Comparison of ENCODE assay signal across 29 cellular contexts in the genomic region with DNA sequence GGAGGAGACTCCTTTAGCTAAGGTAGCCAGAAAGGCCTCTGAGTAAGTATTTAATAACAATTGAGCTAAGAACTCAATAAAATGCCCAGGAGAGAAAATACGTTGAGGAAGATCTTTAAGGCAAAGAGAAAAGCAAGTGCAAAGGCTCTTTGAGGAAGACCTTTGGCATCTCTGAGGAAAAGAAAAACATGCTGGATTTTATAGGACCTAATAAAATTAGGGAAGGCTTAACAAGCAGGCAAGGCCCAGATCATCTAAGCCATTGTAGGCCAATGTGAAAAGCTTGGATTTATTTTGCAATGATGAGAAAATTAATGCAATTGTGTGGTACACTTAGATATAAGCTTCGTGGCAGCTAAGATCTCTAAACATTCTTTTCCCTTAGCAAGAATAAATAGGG.
DNase-seq lines count a peak whose midpoint lies in the region; ATAC-seq and TF ChIP-seq lines count a peak whose summit lies in the region.
"Had no signal": no experiment of that assay in that cellular context is flagged by ENCODE, and none has a peak within 500 bp of the region (broad histone marks: within the 10 kb centered on the region; RNA-seq: fewer than 3 reads in every experiment).

No MANE protein-coding gene starts in this region.

- no peak overlapping the region for H2AK5ac ChIP-seq in H9 (ENCODE audit: insufficient read length, low read length)

- peak overlapping the region in 2 of 3 experiments; percentile 62 to 76; a peak in 4 of 7 replicates for H3K27ac Mint-ChIP-seq in H9
- H3K27ac Mint-ChIP-seq: activated CD4-positive, alpha-beta T cell treated with anti-CD3 and anti-CD28 coated beads, Interleukin-2, amount 10 ng/mL, durations not matched to agents 7 days and 5 days; activated naive CD8-positive, alpha-beta T cell; effector memory CD8-positive, alpha-beta T cell; stimulated activated naive CD8-positive, alpha-beta T cell treated with anti-CD3 and anti-CD28 coated beads, Interleukin-15, amount 100 ng/mL, for 72 hours had no signal

- no peak overlapping the region for H3K4me2 ChIP-seq in H9 (ENCODE audit: insufficient read depth, insufficient read length, low read length)

- no peaks in the 10 kb centered on the region for H3K79me2 ChIP-seq in H9 (ENCODE audit: insufficient read depth, low read length)

- H3K4me3 ChIP-seq in sigmoid colon, result no peak overlapping the region
- H3K4me3 ChIP-seq: coronary artery, lower lobe of right lung, right lobe of liver, SJCRH30, thoracic aorta, uterus had no signal

- no peak overlapping the region for H2BK5ac ChIP-seq in H9 (ENCODE audit: insufficient read length, low read length)

- H3K23ac ChIP-seq in H9 (ENCODE audit: insufficient read length, low read depth, low read length), result no peak overlapping the region

- no peaks in the 10 kb centered on the region; a peak in 1 of 5 replicates for H3K9me3 Mint-ChIP-seq in H9
- H3K9me3 Mint-ChIP-seq: activated CD4-positive, alpha-beta T cell treated with anti-CD3 and anti-CD28 coated beads, Interleukin-2, amount 10 ng/mL, durations not matched to agents 7 days and 5 days; effector memory CD8-positive, alpha-beta T cell; stimulated activated naive CD8-positive, alpha-beta T cell treated with anti-CD3 and anti-CD28 coated beads, Interleukin-15, amount 100 ng/mL, for 72 hours had no signal

- no peak overlapping the region for H4K5ac ChIP-seq in H9 (ENCODE audit: insufficient read length, low read depth, low read length)

- H3K27ac ChIP-seq in H9 (ENCODE audit: insufficient read length, low read depth, low read length) (no peak overlapping the region), VCaP (peak overlapping the region; percentile 66), sigmoid colon (peak overlapping the region in 3 of 4 donors; percentile 57 to 77 (median 76))
- H3K27ac ChIP-seq: coronary artery, lower lobe of right lung, right lobe of liver, SJCRH30, thoracic aorta had no signal

- no peaks in the 10 kb centered on the region for H3K79me1 ChIP-seq in H9 (ENCODE audit: insufficient read depth, low read depth, low read length, poor library complexity, severe bottlenecking)

- intact Hi-C loops in left colon (cut with DNase I, micrococcal nuclease), result no loop called here
- intact Hi-C loops in sigmoid colon (cut with DNase I), result no loop called here

- no peaks in the 10 kb centered on the region for H3K23me2 ChIP-seq in H9 (ENCODE audit: insufficient read length, low read depth, low read length, poor library complexity, severe bottlenecking)

- H3K27me3 Mint-ChIP-seq in H9 (ENCODE audit: low read depth), result no peaks in the 10 kb centered on the region

- no peak overlapping the region for H3K4me3 Mint-ChIP-seq in H9
- H3K4me3 Mint-ChIP-seq: activated CD4-positive, alpha-beta T cell treated with anti-CD3 and anti-CD28 coated beads, Interleukin-2, amount 10 ng/mL, durations not matched to agents 7 days and 5 days; activated naive CD8-positive, alpha-beta T cell; effector memory CD8-positive, alpha-beta T cell; stimulated activated naive CD8-positive, alpha-beta T cell treated with anti-CD3 and anti-CD28 coated beads, Interleukin-15, amount 100 ng/mL, for 72 hours had no signal

- no CpG with 5 or more reads among the region's 2 CpGs for WGBS in H9 (ENCODE audit: extremely low coverage, insufficient read length, low lambda C conversion rate)
- 18 to 67% methylated on average over 2 of the region's 2 CpGs for WGBS in sigmoid colon, 2 donors

- H4K20me1 ChIP-seq in H9 (ENCODE audit: control insufficient read depth, insufficient read depth, insufficient read length), result no peaks in the 10 kb centered on the region

- H3K4me1 Mint-ChIP-seq in H9, result peaks cover 68 to 72% of the 10 kb centered on the region in 2 experiments
- H3K4me1 Mint-ChIP-seq: activated CD4-positive, alpha-beta T cell treated with anti-CD3 and anti-CD28 coated beads, Interleukin-2, amount 10 ng/mL, durations not matched to agents 7 days and 5 days; stimulated activated naive CD8-positive, alpha-beta T cell treated with anti-CD3 and anti-CD28 coated beads, Interleukin-15, amount 100 ng/mL, for 72 hours had no signal

- no peak overlapping the region for H3K9ac ChIP-seq in H9 (ENCODE audit: extremely low read depth, insufficient read length, low read length)

- H3K9me3 ChIP-seq in H9 (ENCODE audit: control insufficient read depth, low read depth, low read length) (no peaks in the 10 kb centered on the region), sigmoid colon (no peaks in the 10 kb centered on the region)
- H3K9me3 ChIP-seq: lower lobe of right lung, right lobe of liver, SJCRH30, thoracic aorta, uterus had no signal

- no peaks in the 10 kb centered on the region for H3K36me3 ChIP-seq in sigmoid colon
- H3K36me3 ChIP-seq: lower lobe of right lung, right lobe of liver, SJCRH30, thoracic aorta, uterus had no signal

- TF ChIP-seq CTCF in H9 (conservative IDR thresholded peaks at IDR 0.05) (no peak), VCaP (conservative IDR thresholded peaks at IDR 0.05) (no peak), sigmoid colon (IDR thresholded peaks at IDR 0.05) (no peak)

- H3K4ac ChIP-seq in H9 (ENCODE audit: low read depth, low read length), result no peak overlapping the region

- H3K4me1 ChIP-seq in H9 (ENCODE audit: insufficient read depth, low read length), result peaks cover 13% of the 10 kb centered on the region
- peaks cover 0 to 67% (median 57%) of the 10 kb centered on the region in 4 donors for H3K4me1 ChIP-seq in sigmoid colon
- H3K4me1 ChIP-seq: right lobe of liver had no signal

- no peak overlapping the region for H3K14ac ChIP-seq in H9 (ENCODE audit: insufficient read depth, low read length)

- H3K18ac ChIP-seq in H9 (ENCODE audit: insufficient read length, low read depth, low read length), result no peak overlapping the region

- no peak overlapping the region for H3K56ac ChIP-seq in H9 (ENCODE audit: insufficient read length, low read depth, low read length)

- no peak overlapping the region for H2BK20ac ChIP-seq in H9 (ENCODE audit: low read depth, low read length, poor library complexity, severe bottlenecking)

- peaks cover 3 to 10% (median 3%) of the 10 kb centered on the region in 3 experiments; a peak in 4 of 7 replicates for H3K36me3 Mint-ChIP-seq in H9 (ENCODE audit: insufficient read depth in 1 of 3, low read depth in 3 of 3)
- H3K36me3 Mint-ChIP-seq: activated naive CD8-positive, alpha-beta T cell had no signal

- peak; percentile 87 for ATAC-seq in left colon
- no peak for ATAC-seq in GM21528 (IDR thresholded peaks at IDR 0.05; ENCODE audit: low FRiP score, unreplicated experiment)
- ATAC-seq: effector memory CD8-positive, alpha-beta T cell; right lobe of liver; stimulated activated naive CD8-positive, alpha-beta T cell treated with anti-CD3 and anti-CD28 coated beads, Interleukin-15, amount 100 ng/mL, for 72 hours had no signal

- DNase-seq in H9 (no peak), left colon (no peak), sigmoid colon (no peak), NCI-H526 treated with DMSO at 0.1 percent for 48 hours (lab: John Stamatoyannopoulos, UW) (no peak)
- DNase-seq in stimulated activated CD4-positive, alpha-beta T cell treated with anti-CD3 and anti-CD28 coated beads, Interleukin-15, amount 100 ng/mL, for 24 hours, result no peak
- DNase-seq: activated CD4-positive, alpha-beta T cell treated with anti-CD3 and anti-CD28 coated beads, Interleukin-2, amount 10 ng/mL, durations not matched to agents 7 days and 5 days; activated effector memory CD4-positive, alpha-beta T cell treated with anti-CD3 and anti-CD28 coated beads, Interleukin-2, amount 50 U/mL, for 16 hours; anterior cingulate cortex; DMS153; effector memory CD8-positive, alpha-beta T cell; erythroblast; head of caudate nucleus; IMR-90; lower lobe of right lung; NCI-H1092; NCI-H1694; NCI-H446; NCI-H774; right lobe of liver; stimulated activated CD4-positive, alpha-beta T cell treated with anti-CD3 and anti-CD28 coated beads, Interleukin-2, amount 100 ng/mL, for 48 hours; stimulated activated naive CD8-positive, alpha-beta T cell treated with anti-CD3 and anti-CD28 coated beads, Interleukin-15, amount 100 ng/mL, for 72 hours; T1000; uterus had no signal

- no peak for TF ChIP-seq POLR2A in sigmoid colon (IDR thresholded peaks at IDR 0.05)

- H2BK12ac ChIP-seq in H9 (ENCODE audit: insufficient read length, low read depth, low read length), result no peak overlapping the region

- H3K27me3 ChIP-seq in H9 (ENCODE audit: insufficient read depth, low read length) (no peaks in the 10 kb centered on the region), sigmoid colon (no peaks in the 10 kb centered on the region)
- H3K27me3 ChIP-seq: right lobe of liver, SJCRH30, uterus had no signal

- no peak overlapping the region for H4K8ac ChIP-seq in H9 (replicated peaks; ENCODE audit: insufficient read length, low read depth, low read length)

- H2AFZ ChIP-seq in H9 (ENCODE audit: low read length), result no peak overlapping the region

- no peak overlapping the region for H2BK120ac ChIP-seq in H9 (ENCODE audit: low read depth, low read length, poor library complexity, severe bottlenecking)

- no peak overlapping the region for H4K91ac ChIP-seq in H9 (ENCODE audit: insufficient read length, low read depth, low read length)

- no peak for TF ChIP-seq EP300 in sigmoid colon (IDR thresholded peaks at IDR 0.05)

- no peak overlapping the region for H3T11ph ChIP-seq in H9 (ENCODE audit: low read length)

- no peak overlapping the region for H2BK15ac ChIP-seq in H9 (ENCODE audit: low read depth, low read length)
